ENCODE assay signal across 31 cellular contexts in genomic region chr19:50963381-50963780, GRCh38. TPM values are rescaled to one million over a fixed set of nuclear protein-coding genes. Genes with fewer than 3 reads are reported as not detected.
"Had no signal": no experiment of that assay in that cellular context is flagged by ENCODE, and none has a peak within 500 bp of the region (broad histone marks: within the 10 kb centered on the region; RNA-seq: fewer than 3 reads in every experiment).

No MANE protein-coding gene starts in this region.

- H3K27me3 ChIP-seq: testis, thyroid gland, tibial nerve, upper lobe of left lung, uterus, vagina had no signal

- H3K36me3 ChIP-seq: stomach, suprapubic skin, thoracic aorta, thyroid gland, tibial artery, tibial nerve, transverse colon, upper lobe of left lung, upper lobe of right lung, uterus, vagina had no signal

- DNase-seq: stimulated activated CD4-positive, alpha-beta T cell treated with anti-CD3 and anti-CD28 coated beads, Interleukin-2, amount 100 ng/mL, for 48 hours; stimulated activated CD4-positive, alpha-beta T cell treated with anti-CD3 and anti-CD28 coated beads, Interleukin-4, amount 100 ng/mL, for 1 hour; stimulated activated CD4-positive, alpha-beta T cell treated with anti-CD3 and anti-CD28 coated beads, Interleukin-4, amount 100 ng/mL, for 24 hours; stimulated activated CD4-positive, alpha-beta T cell treated with anti-CD3 and anti-CD28 coated beads, Interleukin-4, amount 100 ng/mL, for 4 hours; stimulated activated CD8-positive, alpha-beta memory T cell treated with anti-CD3 and anti-CD28 coated beads, Interleukin-4, amount 100 ng/mL, for 48 hours; stimulated activated naive B cell treated with anti-CD40 and anti-IgM and Interleukin-4, amounts not matched to agents 10 μg/mL and 1 μg/mL and 100 μg/mL, for 72 hours; stimulated activated naive CD4-positive, alpha-beta T cell; stimulated activated naive CD4-positive, alpha-beta T cell treated with Interleukin-2 at 50 U/mL for 16 hours; stimulated activated naive CD8-positive, alpha-beta T cell treated with anti-CD3 and anti-CD28 coated beads, Interleukin-15, amount 100 ng/mL, for 72 hours; stimulated activated naive CD8-positive, alpha-beta T cell treated with anti-CD3 and anti-CD28 coated beads, Interleukin-15, Interleukin-2, amounts not matched to agents 100 U/mL and 50 U/mL, for 24 hours; stomach; testis; thyroid gland; tibial artery; transverse colon; trophoblast cell; upper lobe of left lung; upper lobe of right lung; uterus had no signal

- H3K4me1 ChIP-seq: stomach, suprapubic skin, thyroid gland, tibial artery, tibial nerve, transverse colon, upper lobe of left lung, upper lobe of right lung, uterus, vagina had no signal

- H3K27ac Mint-ChIP-seq: stimulated activated effector memory CD8-positive, alpha-beta T cell treated with anti-CD3 and anti-CD28 coated beads, Interleukin-12 subunit alpha, Interleukin-12 subunit beta, amount 100 ng/mL, for 72 hours; stimulated activated memory B cell treated with anti-CD40 and anti-IgM and Interleukin-4, amounts not matched to agents 10 μg/mL and 1 μg/mL and 100 μg/mL, for 72 hours; stimulated activated naive B cell treated with anti-CD40 and anti-IgM and Interleukin-4, amounts not matched to agents 10 μg/mL and 1 μg/mL and 100 μg/mL, for 72 hours; stimulated activated naive CD8-positive, alpha-beta T cell treated with anti-CD3 and anti-CD28 coated beads, Interleukin-15, amount 100 ng/mL, for 72 hours; stimulated activated naive CD8-positive, alpha-beta T cell treated with anti-CD3 and anti-CD28 coated beads, Interleukin-15, Interleukin-2, amounts not matched to agents 100 ng/mL and 50 ng/mL, for 24 hours; type B pancreatic cell had no signal

- H3K4me3 Mint-ChIP-seq: stimulated activated effector memory CD8-positive, alpha-beta T cell treated with anti-CD3 and anti-CD28 coated beads, Interleukin-12 subunit alpha, Interleukin-12 subunit beta, amount 100 ng/mL, for 72 hours; stimulated activated memory B cell treated with anti-CD40 and anti-IgM and Interleukin-4, amounts not matched to agents 10 μg/mL and 1 μg/mL and 100 μg/mL, for 72 hours; stimulated activated naive B cell treated with anti-CD40 and anti-IgM and Interleukin-4, amounts not matched to agents 10 μg/mL and 1 μg/mL and 100 μg/mL, for 72 hours; stimulated activated naive CD8-positive, alpha-beta T cell treated with anti-CD3 and anti-CD28 coated beads, Interleukin-15, amount 100 ng/mL, for 72 hours; stimulated activated naive CD8-positive, alpha-beta T cell treated with anti-CD3 and anti-CD28 coated beads, Interleukin-15, Interleukin-2, amounts not matched to agents 100 ng/mL and 50 ng/mL, for 24 hours; type B pancreatic cell had no signal

- H3K4me1 Mint-ChIP-seq: stimulated activated effector memory CD8-positive, alpha-beta T cell treated with anti-CD3 and anti-CD28 coated beads, Interleukin-12 subunit alpha, Interleukin-12 subunit beta, amount 100 ng/mL, for 72 hours; stimulated activated memory B cell treated with anti-CD40 and anti-IgM and Interleukin-4, amounts not matched to agents 10 μg/mL and 1 μg/mL and 100 μg/mL, for 72 hours; stimulated activated naive B cell treated with anti-CD40 and anti-IgM and Interleukin-4, amounts not matched to agents 10 μg/mL and 1 μg/mL and 100 μg/mL, for 72 hours; stimulated activated naive CD8-positive, alpha-beta T cell treated with anti-CD3 and anti-CD28 coated beads, Interleukin-15, amount 100 ng/mL, for 72 hours had no signal

- H3K9me3 ChIP-seq: stomach, suprapubic skin, testis, thoracic aorta, thyroid gland, tibial artery, transverse colon, upper lobe of left lung, upper lobe of right lung, uterus, vagina had no signal

- H3K36me3 Mint-ChIP-seq: stimulated activated effector memory CD8-positive, alpha-beta T cell treated with anti-CD3 and anti-CD28 coated beads, Interleukin-12 subunit alpha, Interleukin-12 subunit beta, amount 100 ng/mL, for 72 hours; type B pancreatic cell had no signal

- H3K27ac ChIP-seq: stomach, suprapubic skin, testis, thoracic aorta, thyroid gland, tibial artery, tibial nerve, transverse colon, upper lobe of left lung, upper lobe of right lung, uterus, vagina had no signal

- H3K9me3 Mint-ChIP-seq: type B pancreatic cell had no signal

- H3K4me3 ChIP-seq: stomach, suprapubic skin, testis, thoracic aorta, thyroid gland, tibial artery, tibial nerve, transverse colon, upper lobe of left lung, upper lobe of right lung, uterus, vagina had no signal

RNA-seq across cellular contexts. Expression of gene KLK6, which starts 6.0 kb away (rescaled TPM):
- total RNA-seq: stomach, subcutaneous adipose tissue, thoracic aorta, thyroid gland, transverse colon, upper lobe of left lung, upper lobe of right lung, ureter, urinary bladder had no signal
- polyA plus RNA-seq: urinary bladder had no signal

RNA-seq across cellular contexts. Expression of gene KLK5, which starts 10.5 kb away (rescaled TPM):
- total RNA-seq: stomach, subcutaneous adipose tissue, temporal lobe, thoracic aorta, tibial nerve, transverse colon, upper lobe of right lung, ureter, urinary bladder had no signal
- polyA plus RNA-seq: urinary bladder had no signal

RNA-seq across cellular contexts. Expression of gene KLK7, which starts 20.3 kb away (rescaled TPM):
- total RNA-seq: stomach, temporal lobe, thoracic aorta, transverse colon, ureter had no signal

RNA-seq across cellular contexts. Expression of gene KLK8, which starts 38.0 kb away (rescaled TPM):
- total RNA-seq: stomach, subcutaneous adipose tissue, temporal lobe, thoracic aorta, transverse colon, upper lobe of left lung, upper lobe of right lung, ureter, urinary bladder had no signal
- polyA plus RNA-seq: urinary bladder had no signal

RNA-seq across cellular contexts. Expression of gene KLK4, which starts 52.2 kb away (rescaled TPM):
- total RNA-seq: stomach, subcutaneous adipose tissue, temporal lobe, thoracic aorta, upper lobe of left lung, upper lobe of right lung, ureter, urinary bladder, vagina had no signal
- polyA plus RNA-seq: stomach, urinary bladder had no signal
